In the genomic region with DNA sequence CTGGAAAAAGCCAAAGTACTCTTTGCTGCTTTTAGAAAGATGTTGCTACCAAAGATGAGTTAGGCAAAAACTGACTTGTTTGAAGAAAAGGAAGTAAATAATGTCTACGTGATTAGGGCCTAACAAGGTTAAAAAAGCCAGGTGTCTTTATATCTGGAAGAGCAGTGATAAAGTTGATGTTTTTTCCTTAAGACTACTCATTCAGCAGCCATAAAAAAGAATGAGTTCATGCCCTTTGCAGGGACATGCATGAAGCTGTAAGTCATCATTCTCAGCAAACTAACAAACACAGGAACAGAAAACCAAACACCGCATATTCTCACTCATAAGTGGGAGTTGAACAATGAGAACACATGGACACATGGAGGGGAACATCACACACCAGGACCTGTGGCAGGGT, we compare ENCODE assay signal across 6 cellular contexts. TPM values are rescaled to one million over a fixed set of nuclear protein-coding genes. Genes with fewer than 3 reads are reported as not detected.
"Had no signal": no experiment of that assay in that cellular context is flagged by ENCODE, and none has a peak within 500 bp of the region (broad histone marks: within the 10 kb centered on the region; RNA-seq: fewer than 3 reads in every experiment).

No MANE protein-coding gene starts in this region.

RNA-seq across cellular contexts. Expression of gene SLC45A2, which starts 36.9 kb away (rescaled TPM):
- total RNA-seq: ascending aorta, dermis blood vessel endothelial cell, epithelial cell of proximal tubule, SJSA1, stomach, upper lobe of right lung had no signal
